ENCODE assay signal across 14 cellular contexts in genomic region chr16:70805787-70806186, GRCh38. TPM values are rescaled to one million over a fixed set of nuclear protein-coding genes. Genes with fewer than 3 reads are reported as not detected.
DNase-seq lines count a peak whose midpoint lies in the region; ATAC-seq and TF ChIP-seq lines count a peak whose summit lies in the region.
"Had no signal": no experiment of that assay in that cellular context is flagged by ENCODE, and none has a peak within 500 bp of the region (broad histone marks: within the 10 kb centered on the region; RNA-seq: fewer than 3 reads in every experiment).

No MANE protein-coding gene starts in this region.

- BruUV-seq in MCF 10A (replicated peaks; lab: Mats Ljungman, UMichigan): no TSS peak

- no peaks in the 10 kb centered on the region for H3K4me1 ChIP-seq in breast epithelium
- H3K4me1 ChIP-seq in adipocyte (ENCODE audit: control insufficient read depth, insufficient read depth, low read length): peaks cover 4% of the 10 kb centered on the region
- no peaks in the 10 kb centered on the region for H3K4me1 ChIP-seq in H9 (ENCODE audit: insufficient read depth, low read length)

- H3K27ac Mint-ChIP-seq in MCF 10A (ENCODE audit: low read depth, unreplicated experiment) (no peak overlapping the region), H9 (no peak overlapping the region)
- H3K27ac Mint-ChIP-seq: activated CD8-positive, alpha-beta memory T cell treated with anti-CD3 and anti-CD28 coated beads, Interleukin-2, amount 10 ng/mL, durations not matched to agents 7 days and 5 days; activated naive CD8-positive, alpha-beta T cell; nephron progenitor cell had no signal

- CTCF ChIA-PET in MCF 10A (lab: Yijun Ruan, JAX): no interaction called here

- no peaks in the 10 kb centered on the region for H3K36me3 ChIP-seq in breast epithelium
- H3K36me3 ChIP-seq in adipocyte (ENCODE audit: control insufficient read depth, insufficient read depth, low read length, severe bottlenecking): no peaks in the 10 kb centered on the region
- H3K36me3 ChIP-seq: sigmoid colon had no signal

- DNase-seq in MCF 10A (ENCODE audit: unreplicated experiment): peak; percentile 24
- DNase-seq in breast epithelium (ENCODE audit: low spot score in 2 of 2): no peak
- peak; percentile 18 for DNase-seq in adipocyte (ENCODE audit: low read depth)
- peak; percentile 86 to 87 for DNase-seq in foreskin fibroblast
- no peak for DNase-seq in H9
- no peak for DNase-seq in NCI-H1105 treated with DMSO at 0.1 percent for 48 hours (lab: John Stamatoyannopoulos, UW)
- DNase-seq in NCI-H69 (lab: John Stamatoyannopoulos, UW): no peak
- DNase-seq: 8988T, nephron progenitor cell, sigmoid colon had no signal

- POLR2A ChIA-PET in MCF 10A (lab: Yijun Ruan, JAX): no interaction called here

- peaks cover 20% of the 10 kb centered on the region for H3K4me1 Mint-ChIP-seq in MCF 10A (ENCODE audit: insufficient read depth, unreplicated experiment)
- H3K4me1 Mint-ChIP-seq in H9: peaks cover 7 to 10% of the 10 kb centered on the region in 2 experiments; a peak in 3 of 4 replicates
- H3K4me1 Mint-ChIP-seq: nephron progenitor cell had no signal

- intact Hi-C loops in MCF 10A (cut with micrococcal nuclease): no loop called here
- intact Hi-C loops in breast epithelium (cut with DNase I; ENCODE audit: low total_unique reads): no loop called here

- no CpG with 5 or more reads among the region's 3 CpGs for WGBS in H9 (ENCODE audit: extremely low coverage, insufficient read length, low lambda C conversion rate)

- TF ChIP-seq CTCF in MCF 10A (IDR thresholded peaks at IDR 0.05; ENCODE audit: unreplicated experiment): no peak
- TF ChIP-seq CTCF in breast epithelium (IDR thresholded peaks at IDR 0.05): no peak
- no peak for TF ChIP-seq CTCF in foreskin fibroblast (IDR thresholded peaks at IDR 0.05; ENCODE audit: low read depth, low read length)
- no peak for TF ChIP-seq CTCF in H9 (conservative IDR thresholded peaks at IDR 0.05)

- H3K27ac ChIP-seq in breast epithelium: no peak overlapping the region
- no peak overlapping the region for H3K27ac ChIP-seq in H9 (ENCODE audit: insufficient read length, low read depth, low read length)
- H3K27ac ChIP-seq: sigmoid colon, SK-N-MC had no signal

- H3K4me3 ChIP-seq in breast epithelium (no peak overlapping the region), adipocyte (ENCODE audit: low read length) (no peak overlapping the region), foreskin fibroblast (ENCODE audit: low read depth in 1 of 2, low read length in 2 of 2) (no peak overlapping the region)
- H3K4me3 ChIP-seq: sigmoid colon, SK-N-MC had no signal

- H3T11ph ChIP-seq in H9 (ENCODE audit: low read length): no peak overlapping the region

- no peaks in the 10 kb centered on the region for H3K23me2 ChIP-seq in H9 (ENCODE audit: insufficient read length, low read depth, low read length, poor library complexity, severe bottlenecking)

- H3K79me2 ChIP-seq in H9 (ENCODE audit: insufficient read depth, low read length): no peaks in the 10 kb centered on the region

- no peak overlapping the region for H3K14ac ChIP-seq in H9 (ENCODE audit: insufficient read depth, low read length)

- H2AK5ac ChIP-seq in H9 (ENCODE audit: insufficient read length, low read length): no peak overlapping the region

- TF ChIP-seq POLR2A in breast epithelium (IDR thresholded peaks at IDR 0.05): no peak

- no peak overlapping the region for H3K18ac ChIP-seq in H9 (ENCODE audit: insufficient read length, low read depth, low read length)

- H3K9ac ChIP-seq in adipocyte (ENCODE audit: low read length) (no peak overlapping the region), H9 (ENCODE audit: extremely low read depth, insufficient read length, low read length) (no peak overlapping the region)

- no peak overlapping the region for H2BK15ac ChIP-seq in H9 (ENCODE audit: low read depth, low read length)

- no peaks in the 10 kb centered on the region for H3K9me3 Mint-ChIP-seq in MCF 10A (ENCODE audit: unreplicated experiment)
- no peaks in the 10 kb centered on the region for H3K9me3 Mint-ChIP-seq in H9

- H3K56ac ChIP-seq in H9 (ENCODE audit: insufficient read length, low read depth, low read length): no peak overlapping the region

- H3K36me3 Mint-ChIP-seq in MCF 10A (ENCODE audit: insufficient read depth, unreplicated experiment) (no peaks in the 10 kb centered on the region), H9 (ENCODE audit: insufficient read depth in 1 of 3, low read depth in 3 of 3) (no peaks in the 10 kb centered on the region)
- H3K36me3 Mint-ChIP-seq: activated CD8-positive, alpha-beta memory T cell treated with anti-CD3 and anti-CD28 coated beads, Interleukin-2, amount 10 ng/mL, durations not matched to agents 7 days and 5 days had no signal

- no peak overlapping the region for H2BK20ac ChIP-seq in H9 (ENCODE audit: low read depth, low read length, poor library complexity, severe bottlenecking)

- no peak overlapping the region for H2AFZ ChIP-seq in H9 (ENCODE audit: low read length)

- H3K4me3 Mint-ChIP-seq in MCF 10A (ENCODE audit: unreplicated experiment): no peak overlapping the region
- H3K4me3 Mint-ChIP-seq in H9: no peak overlapping the region
- H3K4me3 Mint-ChIP-seq: activated CD8-positive, alpha-beta memory T cell treated with anti-CD3 and anti-CD28 coated beads, Interleukin-2, amount 10 ng/mL, durations not matched to agents 7 days and 5 days; activated naive CD8-positive, alpha-beta T cell; nephron progenitor cell had no signal

- H3K9me3 ChIP-seq in breast epithelium (no peaks in the 10 kb centered on the region), adipocyte (ENCODE audit: control insufficient read depth, low read length) (peaks cover 5% of the 10 kb centered on the region), H9 (ENCODE audit: control insufficient read depth, low read depth, low read length) (no peaks in the 10 kb centered on the region)

- H4K8ac ChIP-seq in H9 (replicated peaks; ENCODE audit: insufficient read length, low read depth, low read length): no peak overlapping the region

- no peak for ATAC-seq in GM18502 (IDR thresholded peaks at IDR 0.05; ENCODE audit: poor library complexity, unreplicated experiment)
- ATAC-seq: activated CD8-positive, alpha-beta memory T cell treated with anti-CD3 and anti-CD28 coated beads, Interleukin-2, amount 10 ng/mL, durations not matched to agents 7 days and 5 days had no signal

- no peak overlapping the region for H3K23ac ChIP-seq in H9 (ENCODE audit: insufficient read length, low read depth, low read length)

- no peak overlapping the region for H2BK5ac ChIP-seq in H9 (ENCODE audit: insufficient read length, low read length)

- H3K27me3 Mint-ChIP-seq in MCF 10A (ENCODE audit: insufficient read depth, unreplicated experiment): no peaks in the 10 kb centered on the region
- H3K27me3 Mint-ChIP-seq in H9 (ENCODE audit: low read depth): peaks cover 72% of the 10 kb centered on the region

- no peak overlapping the region for H3K4ac ChIP-seq in H9 (ENCODE audit: low read depth, low read length)

- H3K4me2 ChIP-seq in H9 (ENCODE audit: insufficient read depth, insufficient read length, low read length): no peak overlapping the region

- H2BK12ac ChIP-seq in H9 (ENCODE audit: insufficient read length, low read depth, low read length): no peak overlapping the region

- H3K79me1 ChIP-seq in H9 (ENCODE audit: insufficient read depth, low read depth, low read length, poor library complexity, severe bottlenecking): no peaks in the 10 kb centered on the region

- H3K27me3 ChIP-seq in breast epithelium: no peaks in the 10 kb centered on the region
- peaks cover 20% of the 10 kb centered on the region for H3K27me3 ChIP-seq in adipocyte (replicated peaks; ENCODE audit: control insufficient read depth, insufficient read depth, low read length)
- H3K27me3 ChIP-seq in H9 (ENCODE audit: insufficient read depth, low read length): no peaks in the 10 kb centered on the region; the same call in 1 of the 2 replicates

- H4K20me1 ChIP-seq in H9 (ENCODE audit: control insufficient read depth, insufficient read depth, insufficient read length): no peaks in the 10 kb centered on the region

- H4K91ac ChIP-seq in H9 (ENCODE audit: insufficient read length, low read depth, low read length): no peak overlapping the region

- H4K5ac ChIP-seq in H9 (ENCODE audit: insufficient read length, low read depth, low read length): no peak overlapping the region

- H2BK120ac ChIP-seq in H9 (ENCODE audit: low read depth, low read length, poor library complexity, severe bottlenecking): no peak overlapping the region

RNA-seq across cellular contexts. Expression of gene VAC14, which starts 4.8 kb away (rescaled TPM):
- total RNA-seq in MCF 10A (2022): 25.5 and 47.9 TPM in 2 replicates
- 10 to 100 TPM; 26.7 to 29.4 (median 28.5) TPM for total RNA-seq in breast epithelium
- total RNA-seq in H9 (2021): 47.7 and 49.9 TPM in 2 replicates

Comparison
In these comparisons a context has a peak if more than half of its experiments do, and no peak if none do; other contexts are left out.
1. DNase-seq: peak in MCF 10A (single experiment), adipocyte (single experiment) and foreskin fibroblast (2 of 2); none in breast epithelium (0 of 2), H9 (single experiment), NCI-H1105 treated with DMSO at 0.1 percent for 48 hours (single experiment) and NCI-H69 (single experiment).